In the genomic region with DNA sequence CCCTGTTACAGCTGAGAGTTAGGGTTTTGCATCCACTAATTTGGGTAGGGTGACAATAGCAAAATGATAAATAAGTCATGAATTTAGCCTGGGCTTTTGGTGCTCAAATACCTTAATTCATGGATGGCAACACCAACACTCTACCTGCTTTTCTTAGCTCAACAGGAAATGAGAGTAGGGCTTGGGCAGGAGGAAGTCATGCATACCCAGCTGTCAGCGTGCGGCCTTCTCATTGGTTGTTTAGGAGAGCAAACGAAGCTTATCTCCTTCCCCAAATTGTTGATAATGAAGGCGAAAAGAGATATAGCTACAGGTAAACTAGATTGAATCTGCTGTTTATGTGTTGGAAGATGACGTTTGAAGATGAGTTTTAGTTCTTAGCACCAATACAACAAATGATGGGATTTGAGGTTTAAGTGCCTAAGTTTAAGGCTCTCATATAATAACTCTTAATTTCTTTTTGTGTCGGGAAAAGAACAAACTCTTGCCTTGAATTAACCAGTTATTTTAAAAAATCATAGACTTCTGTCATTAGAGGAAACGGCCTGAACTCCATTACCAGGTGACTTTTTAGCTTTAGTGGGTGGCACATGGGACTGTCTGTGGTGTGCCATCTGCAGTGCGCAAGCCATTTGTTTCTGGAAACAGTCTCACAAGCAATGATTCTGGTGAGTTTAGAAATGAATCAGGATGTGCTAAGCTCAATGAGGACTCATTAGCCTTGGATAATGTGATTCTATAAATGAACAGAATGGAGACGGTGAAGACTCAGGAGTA, we compare ENCODE assay signal across 10 cellular contexts. TPM values are rescaled to one million over a fixed set of nuclear protein-coding genes. Genes with fewer than 3 reads are reported as not detected.
DNase-seq lines count a peak whose midpoint lies in the region; ATAC-seq, FAIRE-seq and TF ChIP-seq lines count a peak whose summit lies in the region.
"Had no signal": no experiment of that assay in that cellular context is flagged by ENCODE, and none has a peak within 500 bp of the region (broad histone marks: within the 10 kb centered on the region; RNA-seq: fewer than 3 reads in every experiment).

No MANE protein-coding gene starts in this region.

- H3K4me3 Mint-ChIP-seq in CD4-positive, alpha-beta memory T cell: peak overlapping the region; percentile 50 to 79 (median 72)
- H3K4me3 Mint-ChIP-seq in activated naive CD8-positive, alpha-beta T cell treated with anti-CD3 and anti-CD28 coated beads, Interleukin-2, amount 10 ng/mL, durations not matched to agents 7 days and 5 days: peak overlapping the region; percentile 69

- CTCF ChIA-PET in CD4-positive, alpha-beta memory T cell (lab: Charles Lee; ENCODE audit: partially characterized antibody): interaction anchor here (0.8 to 5.6 kb wide), 13 partner anchors 8 to 375 kb away, joined by 3 to 37 read pairs (median 7); a partner anchor contains a TSS

- peak overlapping the region in 1 of 2 donors; percentile 17 for H3K4me3 ChIP-seq in CD4-positive, alpha-beta memory T cell (ENCODE audit: low read length in 2 of 2)
- no peak overlapping the region for H3K4me3 ChIP-seq in testis

- H3K4me1 ChIP-seq in CD4-positive, alpha-beta memory T cell (ENCODE audit: insufficient read depth, low read length): peaks cover 97% of the 10 kb centered on the region
- peaks cover 14% of the 10 kb centered on the region for H3K4me1 ChIP-seq in testis

- no peak for TF ChIP-seq CTCF in testis (IDR thresholded peaks at IDR 0.05)

- H3K4me1 Mint-ChIP-seq in CD4-positive, alpha-beta memory T cell: peaks cover 60 to 87% (median 71%) of the 10 kb centered on the region in 4 donors
- H3K4me1 Mint-ChIP-seq in activated naive CD8-positive, alpha-beta T cell treated with anti-CD3 and anti-CD28 coated beads, Interleukin-2, amount 10 ng/mL, durations not matched to agents 7 days and 5 days: peaks cover 42% of the 10 kb centered on the region

- peaks cover 0 to 2% (median 0%) of the 10 kb centered on the region in 8 donors for H3K9me3 Mint-ChIP-seq in CD4-positive, alpha-beta memory T cell
- no peaks in the 10 kb centered on the region for H3K9me3 Mint-ChIP-seq in activated naive CD8-positive, alpha-beta T cell treated with anti-CD3 and anti-CD28 coated beads, Interleukin-2, amount 10 ng/mL, durations not matched to agents 7 days and 5 days

- intact Hi-C loops in CD4-positive, alpha-beta memory T cell (cut with micrococcal nuclease): loop anchor here (1.0 to 5.0 kb wide), 4 partner anchors 11 to 245 kb away; no protein-coding TSS in a partner anchor
- intact Hi-C loops in testis (cut with DNase I; ENCODE audit: low total_unique reads): no loop called here

- H3K27me3 ChIP-seq in CD4-positive, alpha-beta memory T cell (ENCODE audit: insufficient read depth, low read length): no peaks in the 10 kb centered on the region
- no peaks in the 10 kb centered on the region for H3K27me3 ChIP-seq in testis

- peak overlapping the region; percentile 82 to 96 (median 93) for H3K27ac Mint-ChIP-seq in CD4-positive, alpha-beta memory T cell
- H3K27ac Mint-ChIP-seq in activated naive CD8-positive, alpha-beta T cell treated with anti-CD3 and anti-CD28 coated beads, Interleukin-2, amount 10 ng/mL, durations not matched to agents 7 days and 5 days: peak overlapping the region; percentile 95

- peak overlapping the region; percentile 67 for H3K27ac ChIP-seq in CD4-positive, alpha-beta memory T cell (ENCODE audit: low read depth, low read length)
- H3K27ac ChIP-seq in testis: no peak overlapping the region

- H3K36me3 Mint-ChIP-seq in CD4-positive, alpha-beta memory T cell: peaks cover 0 to 4% of the 10 kb centered on the region in 2 donors
- peaks cover 33% of the 10 kb centered on the region for H3K36me3 Mint-ChIP-seq in activated naive CD8-positive, alpha-beta T cell treated with anti-CD3 and anti-CD28 coated beads, Interleukin-2, amount 10 ng/mL, durations not matched to agents 7 days and 5 days

- peak; percentile 75 for ATAC-seq in GM19467 (IDR thresholded peaks at IDR 0.05; ENCODE audit: unreplicated experiment)
- ATAC-seq in HG03442 (IDR thresholded peaks at IDR 0.05; ENCODE audit: unreplicated experiment): peak; percentile 45
- peak; percentile 61 for ATAC-seq in activated naive CD8-positive, alpha-beta T cell treated with anti-CD3 and anti-CD28 coated beads, Interleukin-2, amount 10 ng/mL, durations not matched to agents 7 days and 5 days (ENCODE audit: low read depth)

- no peaks in the 10 kb centered on the region for H3K9me3 ChIP-seq in CD4-positive, alpha-beta memory T cell (ENCODE audit: control insufficient read depth in 1 of 2, low read length in 2 of 2)
- no peaks in the 10 kb centered on the region for H3K9me3 ChIP-seq in testis

- H3K27me3 Mint-ChIP-seq in CD4-positive, alpha-beta memory T cell: no peaks in the 10 kb centered on the region
- H3K27me3 Mint-ChIP-seq in activated naive CD8-positive, alpha-beta T cell treated with anti-CD3 and anti-CD28 coated beads, Interleukin-2, amount 10 ng/mL, durations not matched to agents 7 days and 5 days: no peaks in the 10 kb centered on the region

- POLR2A ChIA-PET in CD4-positive, alpha-beta memory T cell (lab: Charles Lee; ENCODE audit: partially characterized antibody): interaction anchor here (0.5 to 11.9 kb wide), 18 partner anchors 9 to 547 kb away, joined by 3 to 171 read pairs (median 5); a partner anchor contains a TSS
- POLR2A ChIA-PET in activated naive CD8-positive, alpha-beta T cell treated with anti-CD3 and anti-CD28 coated beads, Interleukin-2, amount 10 ng/mL, durations not matched to agents 7 days and 5 days (lab: Charles Lee): interaction anchor here (0.6 to 3.5 kb wide), 9 partner anchors 11 to 242 kb away, joined by 3 to 22 read pairs (median 5); a partner anchor contains a TSS

- H3K36me3 ChIP-seq in CD4-positive, alpha-beta memory T cell (ENCODE audit: insufficient read depth, low read length): no peaks in the 10 kb centered on the region
- no peaks in the 10 kb centered on the region for H3K36me3 ChIP-seq in testis (ENCODE audit: low read depth, missing control alignments)

- WGBS in testis, 2 donors: 81 to 88% methylated on average over 9 of the region's 9 CpGs

- no peak for FAIRE-seq in frontal cortex (lab: Jason Lieb, UNC)
- FAIRE-seq: endothelial cell of umbilical vein, G401.6 had no signal

- no peak for TF ChIP-seq POLR2A in testis (IDR thresholded peaks at IDR 0.05)

- DNase-seq in CD4-positive, alpha-beta memory T cell: peak; percentile 61 to 79 (median 68)
- DNase-seq in activated naive CD8-positive, alpha-beta T cell treated with anti-CD3 and anti-CD28 coated beads, Interleukin-2, amount 10 ng/mL, durations not matched to agents 7 days and 5 days: no peak
- no peak for DNase-seq in amniotic stem cell (lab: John Stamatoyannopoulos, UW)
- no peak for DNase-seq in frontal cortex (ENCODE audit: low spot score in 2 of 2)
- DNase-seq in testis: no peak
- DNase-seq in superior temporal gyrus (ENCODE audit: extremely low spot score): no peak

RNA-seq across cellular contexts. Expression of a gene that starts 19.7 kb away (rescaled TPM):
- 100 to 1,000 TPM; 105 to 114 TPM for total RNA-seq in CD4-positive, alpha-beta memory T cell
- polyA plus RNA-seq in CD4-positive, alpha-beta memory T cell: 10 to 100 TPM in 1 of 2 donors, 1 to 10 TPM in 1; 2.4 to 18.9 TPM
- 10 to 100 TPM; 79.8 to 84.5 TPM for total RNA-seq in activated naive CD8-positive, alpha-beta T cell treated with anti-CD3 and anti-CD28 coated beads, Interleukin-2, amount 10 ng/mL, durations not matched to agents 7 days and 5 days
- total RNA-seq in frontal cortex: 161 TPM
- 100 to 1,000 TPM; 174 to 194 TPM for total RNA-seq in testis
- polyA plus RNA-seq in testis (ENCODE audit: insufficient read depth, low read depth, low replicate concordance): 88.2 TPM

Comparison
In these comparisons a context has a peak if more than half of its experiments do, and no peak if none do; other contexts are left out.
1. DNase-seq: peak in CD4-positive, alpha-beta memory T cell (5 of 5); none in activated naive CD8-positive, alpha-beta T cell treated with anti-CD3 and anti-CD28 coated beads, Interleukin-2, amount 10 ng/mL, durations not matched to agents 7 days and 5 days (single experiment), amniotic stem cell (single experiment), frontal cortex (0 of 2), testis (single experiment) and superior temporal gyrus (single experiment).
2. Peak in every context shown above with its lines, with median percentiles within 50 percentile points of each other: ATAC-seq.